6 cellular contexts compared by ENCODE assay signal in the genomic region with DNA sequence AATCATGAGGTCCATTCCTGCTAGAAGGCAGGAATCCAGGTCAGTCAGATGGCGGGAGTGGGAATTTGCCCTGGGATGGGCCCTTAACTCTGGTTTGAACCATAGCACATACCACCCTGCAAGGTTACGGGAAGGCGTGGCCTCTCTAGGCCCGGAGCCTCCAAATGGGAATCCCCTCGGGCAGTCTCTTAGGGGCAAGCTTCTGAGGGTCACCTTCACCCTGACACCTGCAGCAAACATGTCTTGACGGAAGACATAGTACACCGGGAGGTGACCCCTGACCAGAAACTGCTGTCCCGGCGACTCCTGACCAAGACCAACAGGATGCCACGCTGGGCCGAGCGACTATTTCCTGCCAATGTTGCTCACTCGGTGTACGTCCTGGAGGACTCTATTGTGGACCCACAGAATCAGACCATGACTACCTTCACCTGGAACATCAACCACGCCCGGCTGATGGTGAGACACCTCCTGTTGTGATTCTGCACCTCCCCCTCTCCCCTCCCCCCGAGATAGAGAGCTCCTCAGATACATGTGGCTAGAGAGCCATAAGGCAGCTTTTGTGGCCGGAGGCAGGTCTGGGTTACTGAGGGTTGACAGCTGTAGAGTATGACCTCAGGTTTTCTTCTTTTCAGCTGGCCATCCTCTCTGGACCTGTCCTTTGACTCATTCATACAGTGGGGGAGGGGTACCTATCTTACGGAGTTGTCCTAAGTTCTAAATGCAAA.
DNase-seq lines count a peak whose midpoint lies in the region; TF ChIP-seq lines count a peak whose summit lies in the region.

No MANE protein-coding gene starts in this region.

- H3K27ac ChIP-seq in 22Rv1: peak overlapping the region; percentile 85

- DNase-seq in LNCaP clone FGC (ENCODE audit: low read depth) (no peak), dedifferentiated amniotic fluid mesenchymal stem cell (ENCODE audit: extremely low spot score) (no peak), NCI-H1105 treated with DMSO at 0.1 percent for 48 hours (lab: John Stamatoyannopoulos, UW) (no peak)
- peak; percentile 57 for DNase-seq in stimulated activated CD8-positive, alpha-beta memory T cell treated with anti-CD3 and anti-CD28 coated beads, Interleukin-4, amount 100 ng/mL, for 48 hours

- no peaks in the 10 kb centered on the region for H3K9me3 ChIP-seq in endocrine pancreas (ENCODE audit: control insufficient read depth, low read length)

- peaks cover 8% of the 10 kb centered on the region for H3K4me1 ChIP-seq in endocrine pancreas (ENCODE audit: control insufficient read depth, insufficient read depth, low read length)

- TF ChIP-seq CTCF in 22Rv1 (IDR thresholded peaks at IDR 0.05) (no peak), LNCaP clone FGC (IDR thresholded peaks at IDR 0.05; ENCODE audit: control insufficient read depth, extremely low read depth, insufficient read depth) (no peak)

- H3K27me3 ChIP-seq in endocrine pancreas (ENCODE audit: control insufficient read depth, insufficient read depth, low read length): no peaks in the 10 kb centered on the region

- peak overlapping the region; percentile 91 for H3K4me3 ChIP-seq in LNCaP clone FGC (ENCODE audit: low read depth, low read length)
- H3K4me3 ChIP-seq in endocrine pancreas (ENCODE audit: control insufficient read depth, insufficient read depth, low read length): peak overlapping the region; percentile 78

- peak overlapping the region; percentile 92 for H3K9ac ChIP-seq in endocrine pancreas (ENCODE audit: control insufficient read depth, insufficient read depth, low read length)

- H3K36me3 ChIP-seq in endocrine pancreas (ENCODE audit: control insufficient read depth, insufficient read depth, low read length): no peaks in the 10 kb centered on the region
